In the genomic region with DNA sequence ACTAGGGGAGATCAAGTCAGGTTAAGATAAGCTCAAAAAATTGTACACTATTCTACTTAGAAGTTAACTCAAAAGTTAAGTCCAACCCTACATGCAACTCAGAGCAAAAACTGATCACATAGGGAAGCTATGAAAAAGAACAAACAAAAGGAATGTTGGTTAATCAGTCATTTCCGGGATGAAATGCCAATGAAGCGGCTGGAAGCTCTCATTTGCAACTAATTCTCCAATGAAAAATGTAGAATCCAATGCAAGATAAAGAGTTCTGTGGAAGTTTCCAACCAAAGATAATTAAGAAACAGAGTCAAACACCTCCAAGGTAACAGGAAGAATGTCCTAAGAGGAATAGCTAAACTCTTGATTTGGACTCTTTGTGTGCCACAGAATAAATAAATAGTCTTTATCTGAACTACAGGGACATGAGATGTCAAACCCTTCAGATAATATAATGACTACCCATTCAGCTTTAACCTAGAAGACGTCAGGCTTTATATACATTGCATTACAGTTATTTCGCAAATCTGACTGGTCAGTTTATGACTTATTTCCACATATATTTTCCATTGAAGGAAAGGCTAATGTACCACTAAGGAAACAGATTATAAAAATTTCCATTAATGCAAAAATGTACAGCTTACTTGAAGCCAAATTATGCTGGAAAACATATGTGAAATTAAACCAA, we compare ENCODE assay signal across 1 cellular context.
TF ChIP-seq lines count a peak whose summit lies in the region.

No MANE protein-coding gene starts in this region.

TF ChIP-seq in SK-N-SH, 30 proteins besides CTCF, POLR2A, EP300 and RAD21 (continued from another document):
- TF ChIP-seq, protein P1, sequence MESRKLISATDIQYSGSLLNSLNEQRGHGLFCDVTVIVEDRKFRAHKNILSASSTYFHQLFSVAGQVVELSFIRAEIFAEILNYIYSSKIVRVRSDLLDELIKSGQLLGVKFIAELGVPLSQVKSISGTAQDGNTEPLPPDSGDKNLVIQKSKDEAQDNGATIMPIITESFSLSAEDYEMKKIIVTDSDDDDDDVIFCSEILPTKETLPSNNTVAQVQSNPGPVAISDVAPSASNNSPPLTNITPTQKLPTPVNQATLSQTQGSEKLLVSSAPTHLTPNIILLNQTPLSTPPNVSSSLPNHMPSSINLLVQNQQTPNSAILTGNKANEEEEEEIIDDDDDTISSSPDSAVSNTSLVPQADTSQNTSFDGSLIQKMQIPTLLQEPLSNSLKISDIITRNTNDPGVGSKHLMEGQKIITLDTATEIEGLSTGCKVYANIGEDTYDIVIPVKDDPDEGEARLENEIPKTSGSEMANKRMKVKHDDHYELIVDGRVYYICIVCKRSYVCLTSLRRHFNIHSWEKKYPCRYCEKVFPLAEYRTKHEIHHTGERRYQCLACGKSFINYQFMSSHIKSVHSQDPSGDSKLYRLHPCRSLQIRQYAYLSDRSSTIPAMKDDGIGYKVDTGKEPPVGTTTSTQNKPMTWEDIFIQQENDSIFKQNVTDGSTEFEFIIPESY (IDR thresholded peaks at IDR 0.05; ENCODE audit: borderline replicate concordance, low read depth): no peak
- 0 out of 2 replicates have a peak, but pooled peaks have one; percentile 12 for TF ChIP-seq TCF12 (IDR thresholded peaks at IDR 0.05)
- no peak for TF ChIP-seq SIN3A (IDR thresholded peaks at IDR 0.05; ENCODE audit: borderline replicate concordance, low read depth, low read length)
